8 cellular contexts compared by ENCODE assay signal in the genomic region with DNA sequence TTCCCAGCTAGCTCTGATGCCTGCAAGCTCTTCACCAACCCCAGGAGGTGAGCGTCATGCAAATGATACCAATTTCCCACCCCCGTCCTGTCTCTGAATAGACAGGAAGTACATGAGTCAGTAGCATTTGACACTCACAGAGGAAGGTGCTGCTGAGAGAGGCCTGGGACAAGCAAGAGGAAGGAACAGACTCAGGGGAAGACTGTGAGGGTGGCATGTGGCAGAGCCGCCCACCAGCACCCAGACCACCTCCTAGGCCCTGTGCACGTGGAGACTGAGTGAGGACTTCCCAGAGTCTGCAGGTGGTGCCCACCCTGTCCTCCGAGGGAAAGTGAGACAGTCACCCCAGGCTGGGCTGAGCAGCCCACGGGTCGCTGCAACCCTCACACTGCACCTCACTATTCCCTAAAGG.
DNase-seq lines count a peak whose midpoint lies in the region; ATAC-seq and TF ChIP-seq lines count a peak whose summit lies in the region.

No MANE protein-coding gene starts in this region.

- H3K4me1 ChIP-seq in Karpas-422 (ENCODE audit: low read length) (peaks cover 26% of the 10 kb centered on the region), HAP-1 (no peaks in the 10 kb centered on the region)

- TF ChIP-seq CTCF in GM13976 (IDR thresholded peaks at IDR 0.05; ENCODE audit: borderline replicate concordance, control extremely low read depth, extremely low read depth, insufficient read depth, missing control alignments): no peak

- H3K27ac ChIP-seq in Karpas-422 (ENCODE audit: low read length): peak overlapping the region; percentile 53

- H2AFZ ChIP-seq in Karpas-422 (ENCODE audit: low read length): peak overlapping the region; percentile 63; the same call in 1 of the 2 replicates

- CTCF ChIA-PET in activated CD8-positive, alpha-beta T cell treated with anti-CD3 and anti-CD28 coated beads, Interleukin-2, amount 10 ng/mL, durations not matched to agents 7 days and 5 days (lab: Charles Lee): interaction anchor here (1.1 kb wide), 1 partner anchor 407 kb away, joined by 4 read pairs; no protein-coding TSS in a partner anchor

- H3K27me3 ChIP-seq in Karpas-422 (ENCODE audit: low read length) (no peaks in the 10 kb centered on the region), HAP-1 (ENCODE audit: low read depth) (0 out of 2 replicates have a peak, but pooled peaks cover 3% of the 10 kb centered on the region)

- peaks cover 4% of the 10 kb centered on the region for H3K27me3 Mint-ChIP-seq in activated CD8-positive, alpha-beta T cell treated with anti-CD3 and anti-CD28 coated beads, Interleukin-2, amount 10 ng/mL, durations not matched to agents 7 days and 5 days (ENCODE audit: low read depth)

- no peaks in the 10 kb centered on the region for H3K79me2 ChIP-seq in Karpas-422 (ENCODE audit: low read length)

- H3K9me3 ChIP-seq in Karpas-422 (ENCODE audit: low read length) (no peaks in the 10 kb centered on the region), HAP-1 (no peaks in the 10 kb centered on the region)

- H3K4me1 Mint-ChIP-seq in activated CD8-positive, alpha-beta T cell treated with anti-CD3 and anti-CD28 coated beads, Interleukin-2, amount 10 ng/mL, durations not matched to agents 7 days and 5 days (ENCODE audit: low read depth): peaks cover 21% of the 10 kb centered on the region

- H3K4me3 ChIP-seq in Karpas-422 (ENCODE audit: low read length) (peak overlapping the region; percentile 53; the same call in 1 of the 2 replicates), HAP-1 (no peak overlapping the region)

- POLR2A ChIA-PET in activated CD8-positive, alpha-beta T cell treated with anti-CD3 and anti-CD28 coated beads, Interleukin-2, amount 10 ng/mL, durations not matched to agents 7 days and 5 days (lab: Charles Lee): interaction anchor here (0.6 kb wide), 1 partner anchor 12 kb away, joined by 3 read pairs; no protein-coding TSS in a partner anchor

- no peaks in the 10 kb centered on the region for H3K9me2 ChIP-seq in Karpas-422 (replicated peaks; ENCODE audit: insufficient read depth, low read length)

- H3K36me3 Mint-ChIP-seq in activated CD8-positive, alpha-beta T cell treated with anti-CD3 and anti-CD28 coated beads, Interleukin-2, amount 10 ng/mL, durations not matched to agents 7 days and 5 days (ENCODE audit: low read depth): no peaks in the 10 kb centered on the region

- in situ Hi-C loops in GM13976 (cut with MboI; ENCODE audit: low sequenced_read_pairs, unreplicated experiment): no loop called here
- in situ Hi-C loops in HAP-1 (cut with MboI; ENCODE audit: low sequenced_read_pairs): no loop called here

- peak overlapping the region; percentile 72 for H3K27ac Mint-ChIP-seq in activated CD8-positive, alpha-beta T cell treated with anti-CD3 and anti-CD28 coated beads, Interleukin-2, amount 10 ng/mL, durations not matched to agents 7 days and 5 days

- no peak overlapping the region for H3K4me3 Mint-ChIP-seq in activated CD8-positive, alpha-beta T cell treated with anti-CD3 and anti-CD28 coated beads, Interleukin-2, amount 10 ng/mL, durations not matched to agents 7 days and 5 days

- ATAC-seq in GM21723 (IDR thresholded peaks at IDR 0.05; ENCODE audit: unreplicated experiment): peak; percentile 98
- ATAC-seq in activated CD8-positive, alpha-beta T cell treated with anti-CD3 and anti-CD28 coated beads, Interleukin-2, amount 10 ng/mL, durations not matched to agents 7 days and 5 days: peak; percentile 94

- peak overlapping the region; percentile 58 for H3K9ac ChIP-seq in Karpas-422 (ENCODE audit: low read length)

- TF ChIP-seq POLR2A in erythroblast (IDR thresholded peaks at IDR 0.05; ENCODE audit: low read length): no peak

- peak; percentile 88 for DNase-seq in GM13976 (ENCODE audit: low spot score)
- peak; percentile 92 for DNase-seq in Karpas-422
- DNase-seq in activated CD8-positive, alpha-beta T cell treated with anti-CD3 and anti-CD28 coated beads, Interleukin-2, amount 10 ng/mL, durations not matched to agents 7 days and 5 days: peak; percentile 69
- peak; percentile 23 for DNase-seq in iPS DF 19.7 (ENCODE audit: low read depth, low spot score)
- peak; percentile 37 to 49 for DNase-seq in stimulated activated CD8-positive, alpha-beta memory T cell treated with anti-CD3 and anti-CD28 coated beads, Interleukin-7, amount 100 ng/mL, for 4 hours (ENCODE audit: low read depth in 2 of 2)
- no peak for DNase-seq in erythroblast (lab: John Stamatoyannopoulos, UW)
- no peak for DNase-seq in HAP-1 (ENCODE audit: low spot score in 2 of 2)

- H3K9me3 Mint-ChIP-seq in activated CD8-positive, alpha-beta T cell treated with anti-CD3 and anti-CD28 coated beads, Interleukin-2, amount 10 ng/mL, durations not matched to agents 7 days and 5 days (ENCODE audit: insufficient read depth): no peaks in the 10 kb centered on the region

- no peaks in the 10 kb centered on the region for H3K36me3 ChIP-seq in Karpas-422 (ENCODE audit: insufficient read depth, low read length)
- no peaks in the 10 kb centered on the region for H3K36me3 ChIP-seq in HAP-1 (replicated peaks)

- H3K4me2 ChIP-seq in Karpas-422 (ENCODE audit: low read depth, low read length, poor library complexity, severe bottlenecking): peak overlapping the region; percentile 61

- no peaks in the 10 kb centered on the region for H4K20me1 ChIP-seq in Karpas-422 (ENCODE audit: insufficient read depth, low read depth, low read length)

Comparison
In these comparisons a context has a peak if more than half of its experiments do, and no peak if none do; other contexts are left out.
1. DNase-seq: peak in GM13976 (single experiment), Karpas-422 (single experiment), activated CD8-positive, alpha-beta T cell treated with anti-CD3 and anti-CD28 coated beads, Interleukin-2, amount 10 ng/mL, durations not matched to agents 7 days and 5 days (single experiment), iPS DF 19.7 (single experiment) and stimulated activated CD8-positive, alpha-beta memory T cell treated with anti-CD3 and anti-CD28 coated beads, Interleukin-7, amount 100 ng/mL, for 4 hours (2 of 2); none in erythroblast (0 of 2) and HAP-1 (0 of 2).